1 cellular context compared by ENCODE assay signal in genomic region chr18:11570770-11571169, GRCh38.
TF ChIP-seq lines count a peak whose summit lies in the region.

No MANE protein-coding gene starts in this region.

TF ChIP-seq in H1, 55 proteins besides CTCF, POLR2A, EP300 and RAD21 (continued from another document):
- TF ChIP-seq TAF7 (optimal IDR thresholded peaks at IDR 0.05; ENCODE audit: borderline replicate concordance, low read depth, low read length) = no peak
- TF ChIP-seq RFX5 (IDR thresholded peaks at IDR 0.05; ENCODE audit: borderline replicate concordance, low read depth, low read length) = no peak
TF ChIP-seq in H1: peak in this region for 0.
